2 cellular contexts compared by ENCODE assay signal in the genomic region with DNA sequence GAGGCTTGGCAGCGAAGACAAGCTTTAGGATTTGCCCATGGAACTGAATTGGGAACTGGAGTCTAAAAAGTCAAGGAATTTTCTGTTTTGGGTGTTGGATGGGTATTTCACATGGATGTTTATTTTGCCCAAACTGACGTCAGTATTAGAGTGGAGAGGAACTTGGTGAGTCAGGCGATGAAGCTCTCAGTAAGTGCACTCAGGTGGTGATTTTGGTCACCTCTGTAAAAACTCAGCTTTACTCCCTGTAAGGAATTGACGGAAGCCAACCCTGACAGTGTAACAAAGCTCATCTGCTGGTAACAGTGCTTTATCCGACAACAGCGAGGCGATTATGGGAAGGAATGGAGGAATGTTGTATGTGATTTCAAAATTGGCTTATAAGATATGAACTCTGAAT.
TF ChIP-seq lines count a peak whose summit lies in the region.

No MANE protein-coding gene starts in this region.

TF ChIP-seq in IMR-90, 13 proteins besides CTCF, POLR2A, EP300 and RAD21:
- TF ChIP-seq RCOR1 (IDR thresholded peaks at IDR 0.05; ENCODE audit: insufficient replicate concordance, low read length): no peak
- no peak for TF ChIP-seq MAZ (IDR thresholded peaks at IDR 0.05; ENCODE audit: borderline replicate concordance, low read depth, low read length)
- TF ChIP-seq FOS (IDR thresholded peaks at IDR 0.05; ENCODE audit: low read depth, low read length): no peak
- TF ChIP-seq CHD1 (IDR thresholded peaks at IDR 0.05; ENCODE audit: low read depth, low read length): no peak
- TF ChIP-seq, protein P1, sequence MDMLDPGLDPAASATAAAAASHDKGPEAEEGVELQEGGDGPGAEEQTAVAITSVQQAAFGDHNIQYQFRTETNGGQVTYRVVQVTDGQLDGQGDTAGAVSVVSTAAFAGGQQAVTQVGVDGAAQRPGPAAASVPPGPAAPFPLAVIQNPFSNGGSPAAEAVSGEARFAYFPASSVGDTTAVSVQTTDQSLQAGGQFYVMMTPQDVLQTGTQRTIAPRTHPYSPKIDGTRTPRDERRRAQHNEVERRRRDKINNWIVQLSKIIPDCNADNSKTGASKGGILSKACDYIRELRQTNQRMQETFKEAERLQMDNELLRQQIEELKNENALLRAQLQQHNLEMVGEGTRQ (IDR thresholded peaks at IDR 0.05; ENCODE audit: low read depth, low read length): no peak
- TF ChIP-seq SMC3 (IDR thresholded peaks at IDR 0.05; ENCODE audit: low read depth, low read length): no peak
- no peak for TF ChIP-seq NFE2L2 (IDR thresholded peaks at IDR 0.05; ENCODE audit: low read depth, low read length)
- no peak for TF ChIP-seq CEBPB (IDR thresholded peaks at IDR 0.05; ENCODE audit: low read depth, low read length)
- TF ChIP-seq BHLHE40 (IDR thresholded peaks at IDR 0.05; ENCODE audit: low read depth, low read length): no peak
- TF ChIP-seq MXI1 (IDR thresholded peaks at IDR 0.05; ENCODE audit: borderline replicate concordance, low read depth, low read length): no peak
- no peak for TF ChIP-seq ELK1 (IDR thresholded peaks at IDR 0.05; ENCODE audit: borderline replicate concordance, low read depth, low read length)
- TF ChIP-seq MAFK (IDR thresholded peaks at IDR 0.05; ENCODE audit: low read depth, low read length): no peak
- TF ChIP-seq RFX5 (IDR thresholded peaks at IDR 0.05; ENCODE audit: low read depth, low read length): no peak

TF ChIP-seq in SK-N-SH, 30 proteins besides CTCF, POLR2A, EP300 and RAD21:
- no peak for TF ChIP-seq CHD2 (IDR thresholded peaks at IDR 0.05; ENCODE audit: low read length, partially characterized antibody)
- TF ChIP-seq JUND (IDR thresholded peaks at IDR 0.05): no peak
- TF ChIP-seq TEAD4 (IDR thresholded peaks at IDR 0.05; ENCODE audit: borderline replicate concordance, insufficient read depth): no peak
- no peak for TF ChIP-seq ZBTB33 (IDR thresholded peaks at IDR 0.05; ENCODE audit: borderline replicate concordance, low read depth)
- no peak for TF ChIP-seq RCOR1 (IDR thresholded peaks at IDR 0.05; ENCODE audit: low read length)
- TF ChIP-seq TCF12 (IDR thresholded peaks at IDR 0.05): no peak
- no peak for TF ChIP-seq PBX3 (IDR thresholded peaks at IDR 0.05)
- TF ChIP-seq SMC3 (IDR thresholded peaks at IDR 0.05; ENCODE audit: low read depth, low read length): no peak
- no peak for TF ChIP-seq MXI1 (IDR thresholded peaks at IDR 0.05; ENCODE audit: low read depth, low read length)
